In genomic region chr6:166435574-166435973, GRCh38 we compare ENCODE assay signal across 11 cellular contexts. TPM values are rescaled to one million over a fixed set of nuclear protein-coding genes. Genes with fewer than 3 reads are reported as not detected.
A peak's percentile ranks its signal among the peaks of the same experiment; 100 is the strongest.
DNase-seq lines count a peak whose midpoint lies in the region; ATAC-seq and TF ChIP-seq lines count a peak whose summit lies in the region.
"Had no signal": no experiment of that assay in that cellular context is flagged by ENCODE, and none has a peak within 500 bp of the region (broad histone marks: within the 10 kb centered on the region; RNA-seq: fewer than 3 reads in every experiment).

No MANE protein-coding gene starts in this region.

- TF ChIP-seq CTCF in heart left ventricle (IDR thresholded peaks at IDR 0.05), result peak in 6 of 12 donors; percentile 9 to 44 (median 24)

- no peak overlapping the region for H3K27ac ChIP-seq in heart left ventricle
- H3K27ac ChIP-seq: pancreas had no signal

- no peaks in the 10 kb centered on the region for H3K9me3 ChIP-seq in heart left ventricle
- H3K9me3 ChIP-seq: pancreas had no signal

- no peak overlapping the region for H3K4me3 ChIP-seq in heart left ventricle
- H3K4me3 ChIP-seq: pancreas had no signal

- DNase-seq in stimulated activated CD4-positive, alpha-beta T cell treated with anti-CD3 and anti-CD28 coated beads, Interleukin-1b, Interleukin-23, amount 100 ng/mL, for 48 hours, result peak; percentile 19
- DNase-seq in stimulated activated CD4-positive, alpha-beta T cell treated with anti-CD3 and anti-CD28 coated beads, Interleukin-12 subunit alpha, Interleukin-12 subunit beta, amount 100 ng/mL, for 4 hours, result no peak
- DNase-seq in UCSD-AML1 (lab: John Stamatoyannopoulos, UW; ENCODE audit: unreplicated experiment), result peak; percentile 78
- peak in 2 of 5 donors; percentile 58 to 61 for DNase-seq in heart left ventricle
- DNase-seq in SHP77 (lab: John Stamatoyannopoulos, UW), result no peak
- no peak for DNase-seq in NCI-H2107 (lab: John Stamatoyannopoulos, UW)
- no peak for DNase-seq in middle frontal gyrus (ENCODE audit: extremely low spot score, low spot score)
- DNase-seq: H7, NCI-H774, pancreas had no signal

- ATAC-seq in heart left ventricle (peak; percentile 31 to 61 (median 45)), GM19397 (IDR thresholded peaks at IDR 0.05; ENCODE audit: unreplicated experiment) (no peak)

- WGBS in heart left ventricle, 4 donors, result 50 to 63% (median 59%) methylated on average over 8 to 10 of the region's 10 CpGs

- H3K27me3 ChIP-seq in heart left ventricle, result no peaks in the 10 kb centered on the region
- H3K27me3 ChIP-seq: pancreas had no signal

- peaks cover 0 to 19% (median 4%) of the 10 kb centered on the region in 12 donors for H3K4me1 ChIP-seq in heart left ventricle

- no peak for TF ChIP-seq POLR2A in heart left ventricle (IDR thresholded peaks at IDR 0.05)

- intact Hi-C loops in heart left ventricle (cut with DNase I), result no loop called here

- H3K36me3 ChIP-seq in heart left ventricle, result peaks cover 0 to 41% (median 24%) of the 10 kb centered on the region in 9 donors

RNA-seq across cellular contexts. Expression of gene MPC1, which starts 52.8 kb away (rescaled TPM):
- 100 to 1,000 TPM; 213 to 796 (median 542) TPM for total RNA-seq in heart left ventricle
- polyA plus RNA-seq in heart left ventricle, result 100 to 1,000 TPM; 310 to 655 TPM

Comparison
In these comparisons a context has a peak if more than half of its experiments do, and no peak if none do; other contexts are left out.
1. DNase-seq: peak in stimulated activated CD4-positive, alpha-beta T cell treated with anti-CD3 and anti-CD28 coated beads, Interleukin-1b, Interleukin-23, amount 100 ng/mL, for 48 hours (single experiment) and UCSD-AML1 (single experiment); none in stimulated activated CD4-positive, alpha-beta T cell treated with anti-CD3 and anti-CD28 coated beads, Interleukin-12 subunit alpha, Interleukin-12 subunit beta, amount 100 ng/mL, for 4 hours (single experiment), SHP77 (0 of 2), NCI-H2107 (single experiment) and middle frontal gyrus (single experiment).